In genomic region chr9:127976943-127977871, GRCh38 we compare ENCODE assay signal across 8 cellular contexts. TPM values are rescaled to one million over a fixed set of nuclear protein-coding genes. Genes with fewer than 3 reads are reported as not detected.
DNase-seq lines count a peak whose midpoint lies in the region; ATAC-seq and TF ChIP-seq lines count a peak whose summit lies in the region.

No MANE protein-coding gene starts in this region.

- CTCF ChIA-PET in activated naive CD4-positive, alpha-beta T cell treated with anti-CD3 and anti-CD28 coated beads for 36 hours (lab: Charles Lee), result interaction anchor here (0.8 to 15.2 kb wide), 12 partner anchors 13 to 140 kb away, joined by 3 to 142 read pairs (median 7); no protein-coding TSS in a partner anchor

- ATAC-seq in left lobe of liver, result no peak

- peaks cover 0 to 87% (median 75%) of the 10 kb centered on the region in 4 donors for H3K4me1 ChIP-seq in tibial nerve

- H3K36me3 ChIP-seq in tibial nerve, result no peaks in the 10 kb centered on the region

- H3K4me3 Mint-ChIP-seq in activated naive CD4-positive, alpha-beta T cell treated with anti-CD3 and anti-CD28 coated beads for 36 hours, result peak overlapping the region; percentile 94

- no peaks in the 10 kb centered on the region for H3K27me3 ChIP-seq in tibial nerve

- H3K9me3 Mint-ChIP-seq in activated naive CD4-positive, alpha-beta T cell treated with anti-CD3 and anti-CD28 coated beads for 36 hours, result no peaks in the 10 kb centered on the region

- peaks cover 40% of the 10 kb centered on the region for H3K36me3 Mint-ChIP-seq in activated naive CD4-positive, alpha-beta T cell treated with anti-CD3 and anti-CD28 coated beads for 36 hours (ENCODE audit: low read depth)

- TF ChIP-seq CTCF in tibial nerve (IDR thresholded peaks at IDR 0.05), result no peak

- peak overlapping the region; percentile 87 for H3K27ac Mint-ChIP-seq in activated naive CD4-positive, alpha-beta T cell treated with anti-CD3 and anti-CD28 coated beads for 36 hours

- H3K4me1 Mint-ChIP-seq in activated naive CD4-positive, alpha-beta T cell treated with anti-CD3 and anti-CD28 coated beads for 36 hours (ENCODE audit: low read depth), result peaks cover 51% of the 10 kb centered on the region

- DNase-seq in activated effector memory CD4-positive, alpha-beta T cell treated with anti-CD3 and anti-CD28 coated beads, Interleukin-2, amount 50 U/mL, for 16 hours, result peak; percentile 76
- no peak for DNase-seq in activated effector memory CD4-positive, alpha-beta T cell treated with Interleukin-2 at 50 U/mL for 16 hours
- peak; percentile 63 for DNase-seq in activated naive CD4-positive, alpha-beta T cell treated with anti-CD3 and anti-CD28 coated beads for 36 hours
- DNase-seq in left lobe of liver (ENCODE audit: low spot score), result peak; percentile 55
- DNase-seq in tibial nerve (ENCODE audit: low spot score in 2 of 2), result no peak
- DNase-seq in T-helper 9 cell, result no peak
- DNase-seq in COLO829 (ENCODE audit: low spot score), result no peak
- DNase-seq in NCI-H2171 treated with DMSO at 0.1 percent for 48 hours (lab: John Stamatoyannopoulos, UW), result no peak

- no peak for TF ChIP-seq EP300 in tibial nerve (IDR thresholded peaks at IDR 0.05)

- 39 to 46% methylated on average over 9 of the region's 9 CpGs for WGBS in tibial nerve, 2 donors

- no peaks in the 10 kb centered on the region for H3K27me3 Mint-ChIP-seq in activated naive CD4-positive, alpha-beta T cell treated with anti-CD3 and anti-CD28 coated beads for 36 hours (ENCODE audit: low read depth)

- no peaks in the 10 kb centered on the region for H3K9me3 ChIP-seq in tibial nerve

- no peak for TF ChIP-seq POLR2A in tibial nerve (IDR thresholded peaks at IDR 0.05)

- intact Hi-C loops in activated naive CD4-positive, alpha-beta T cell treated with anti-CD3 and anti-CD28 coated beads for 36 hours (cut with micrococcal nuclease), result loop anchor here (1.0 to 5.0 kb wide), 2 partner anchors 35 to 50 kb away; no protein-coding TSS in a partner anchor

- peak overlapping the region; percentile 72 to 96 (median 84) for H3K4me3 ChIP-seq in tibial nerve

- peak overlapping the region; percentile 83 to 99 (median 93) for H3K27ac ChIP-seq in tibial nerve

RNA-seq across cellular contexts. Expression of gene EEIG1, which starts 3.6 kb away (rescaled TPM):
- total RNA-seq in activated naive CD4-positive, alpha-beta T cell treated with anti-CD3 and anti-CD28 coated beads for 36 hours, result 10 to 100 TPM; 61.0 to 70.8 TPM
- total RNA-seq in left lobe of liver (42.5 TPM), tibial nerve (10 to 100 TPM; 33.9 to 53.8 (median 50.2) TPM)

RNA-seq across cellular contexts. Expression of gene DPM2, which starts 39.6 kb away (rescaled TPM):
- total RNA-seq in activated naive CD4-positive, alpha-beta T cell treated with anti-CD3 and anti-CD28 coated beads for 36 hours, result 10 to 100 TPM; 41.6 to 43.4 TPM
- total RNA-seq in left lobe of liver (12.4 TPM), tibial nerve (10 to 100 TPM in 3 of 4 donors, 1 to 10 TPM in 1; 9.0 to 21.9 (median 14.7) TPM)

RNA-seq across cellular contexts. Expression of gene PIP5KL1, which starts 46.6 kb away (rescaled TPM):
- 1 to 10 TPM; 1.1 to 1.8 TPM for total RNA-seq in activated naive CD4-positive, alpha-beta T cell treated with anti-CD3 and anti-CD28 coated beads for 36 hours
- 0.40 TPM for total RNA-seq in left lobe of liver
- under 1 TPM in 1 of 4 donors, not detected in 3; 0.59 TPM for total RNA-seq in tibial nerve

Comparison
In these comparisons a context has a peak if more than half of its experiments do, and no peak if none do; other contexts are left out.
1. DNase-seq: peak in activated effector memory CD4-positive, alpha-beta T cell treated with anti-CD3 and anti-CD28 coated beads, Interleukin-2, amount 50 U/mL, for 16 hours (single experiment), activated naive CD4-positive, alpha-beta T cell treated with anti-CD3 and anti-CD28 coated beads for 36 hours (single experiment) and left lobe of liver (single experiment); none in activated effector memory CD4-positive, alpha-beta T cell treated with Interleukin-2 at 50 U/mL for 16 hours (single experiment), tibial nerve (0 of 2), T-helper 9 cell (single experiment), COLO829 (single experiment) and NCI-H2171 treated with DMSO at 0.1 percent for 48 hours (single experiment).